8 cellular contexts compared by ENCODE assay signal in the genomic region with DNA sequence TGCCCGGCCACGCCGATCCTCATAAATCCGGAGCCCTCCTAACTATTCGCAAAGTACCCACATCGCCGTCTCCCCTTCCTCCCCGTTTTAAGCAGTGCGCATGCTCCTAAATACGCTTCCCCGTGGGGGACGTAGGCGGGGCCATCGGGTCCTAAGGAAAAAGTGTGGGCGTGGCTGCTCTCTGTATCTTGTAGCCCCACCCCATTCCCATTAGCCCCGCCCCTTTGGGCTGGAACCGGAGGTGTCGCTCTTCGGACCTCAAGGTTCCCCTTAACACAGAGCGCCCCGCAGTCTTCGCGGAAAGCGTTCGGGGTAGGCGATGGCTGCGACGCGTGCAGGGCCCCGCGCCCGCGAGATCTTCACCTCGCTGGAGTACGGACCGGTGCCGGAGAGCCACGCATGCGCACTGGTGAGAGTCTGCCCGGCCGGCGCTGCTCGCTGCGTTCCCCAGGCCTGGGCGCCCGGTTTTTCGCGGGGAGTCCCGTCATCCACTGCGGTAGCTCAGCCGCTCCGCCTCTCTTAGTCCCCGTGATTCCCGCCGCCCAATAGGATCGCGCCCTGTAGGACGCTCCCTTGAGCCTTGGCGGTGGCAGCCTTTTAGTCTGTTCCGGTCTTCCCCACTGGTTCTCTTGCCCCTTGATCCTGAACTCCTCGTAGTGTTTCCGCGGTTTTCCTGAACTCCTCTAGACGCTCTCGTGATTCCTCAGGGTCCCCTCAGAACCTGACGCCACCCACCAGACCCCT. TPM values are rescaled to one million over a fixed set of nuclear protein-coding genes. Genes with fewer than 3 reads are reported as not detected.
A peak's percentile ranks its signal among the peaks of the same experiment; 100 is the strongest.
DNase-seq lines count a peak whose midpoint lies in the region; ATAC-seq, FAIRE-seq and TF ChIP-seq lines count a peak whose summit lies in the region.

A gene (plus strand): TSS at position 213 of the 744 bp plus-strand sequence. CDS start 107 bp downstream, at position 320.

- H4K20me1 ChIP-seq in OCI-LY7 (ENCODE audit: insufficient read depth, low read length) (no peaks in the 10 kb centered on the region), endothelial cell of umbilical vein (replicated peaks; ENCODE audit: control insufficient read depth, extremely low read depth, insufficient read depth, low read length) (no peaks in the 10 kb centered on the region)

- TF ChIP-seq CTCF in D721Med (IDR thresholded peaks at IDR 0.05; ENCODE audit: insufficient read depth, missing control alignments) (no peak), OCI-LY7 (conservative IDR thresholded peaks at IDR 0.05; ENCODE audit: low read length) (no peak), endothelial cell of umbilical vein (IDR thresholded peaks at IDR 0.05; ENCODE audit: extremely low read depth in 1 of 2, insufficient read depth in 1 of 2, low read depth in 1 of 2, low read length in 2 of 2) (no peak)

- H2AFZ ChIP-seq in OCI-LY7 (ENCODE audit: low read length), result peak within 1 kb of the TSS; percentile 23; the same call in 1 of the 2 replicates
- H2AFZ ChIP-seq in endothelial cell of umbilical vein (ENCODE audit: low read depth, low read length), result peak within 1 kb of the TSS; percentile 75

- POLR2A ChIA-PET in OCI-LY7 (lab: Charles Lee), result interaction anchor here (0.6 kb wide), 4 partner anchors 9 to 872 kb away, joined by 3 to 7 read pairs (median 4); no protein-coding TSS in a partner anchor
- POLR2A ChIA-PET in endothelial cell of umbilical vein (lab: Charles Lee), result interaction anchor here (0.6 to 1.0 kb wide), 3 partner anchors 20 to 325 kb away, joined by 3 to 8 read pairs (median 7); no protein-coding TSS in a partner anchor

- H3K4me2 ChIP-seq in OCI-LY7 (ENCODE audit: low read length) (peak within 1 kb of the TSS; percentile 94), endothelial cell of umbilical vein (ENCODE audit: insufficient read depth, low read length) (peak within 1 kb of the TSS; percentile 79)

- CTCF ChIA-PET in OCI-LY7 (lab: Charles Lee; ENCODE audit: unreplicated experiment) (interaction anchor here (0.6 to 1.1 kb wide), 2 partner anchors 20 to 122 kb away, joined by 3 read pairs; no protein-coding TSS in a partner anchor), endothelial cell of umbilical vein (lab: Charles Lee) (interaction anchor here (0.7 to 3.8 kb wide), 3 partner anchors 20 to 24 kb away, joined by 3 to 17 read pairs (median 8); a partner anchor contains a TSS)

- no peak for FAIRE-seq in D721Med (lab: Jason Lieb, UNC)
- FAIRE-seq in endothelial cell of umbilical vein (lab: Jason Lieb, UNC), result peak; percentile 99

- no TSS peak for BruUV-seq in OCI-LY7 (replicated peaks; lab: Mats Ljungman, UMichigan)
- no TSS peak for BruUV-seq in endothelial cell of umbilical vein (replicated peaks; lab: Mats Ljungman, UMichigan)

- H3K9me1 ChIP-seq in endothelial cell of umbilical vein (replicated peaks; ENCODE audit: control insufficient read depth, extremely low read depth, insufficient read depth, low read length), result no peaks in the 10 kb centered on the region

- intact Hi-C loops in OCI-LY7 (cut with micrococcal nuclease; ENCODE audit: unreplicated experiment), result loop anchor here (5.0 kb wide), 1 partner anchor 34 kb away; a partner anchor contains a TSS
- intact Hi-C loops in endothelial cell of umbilical vein (cut with micrococcal nuclease), result loop anchor here (2.0 to 5.0 kb wide), 3 partner anchors 22 to 424 kb away; a partner anchor contains a TSS

- H3K27me3 ChIP-seq in endothelial cell of umbilical vein (ENCODE audit: control insufficient read depth in 2 of 2, insufficient read depth in 2 of 2, low read length in 2 of 2) (no peaks in the 10 kb centered on the region), mononuclear cell (ENCODE audit: insufficient read depth, low read length) (no peaks in the 10 kb centered on the region)

- DNase-seq in D721Med (ENCODE audit: insufficient read length, low spot score) (peak; percentile 90), HuH-7.5 (ENCODE audit: low spot score) (peak; percentile 96), OCI-LY7 (ENCODE audit: low spot score) (peak; percentile 98), activated T-cell treated with anti-CD3 and anti-CD28 coated beads for 1 hour (ENCODE audit: low read depth) (peak; percentile 96), endothelial cell of umbilical vein (ENCODE audit: low read depth, low spot score) (peak; percentile 98)
- DNase-seq in stimulated activated CD8-positive, alpha-beta memory T cell treated with anti-CD3 and anti-CD28 coated beads, Interleukin-4, amount 100 ng/mL, for 1 hour (ENCODE audit: low read depth in 2 of 2, low spot score in 1 of 2), result peak; percentile 93 to 96

- H3K4me1 ChIP-seq in OCI-LY7 (ENCODE audit: insufficient read depth, low read length, poor library complexity, severe bottlenecking), result peaks cover 28% of the 10 kb centered on the region
- peaks cover 11% of the 10 kb centered on the region for H3K4me1 ChIP-seq in endothelial cell of umbilical vein (ENCODE audit: control insufficient read depth, extremely low read depth, insufficient read depth, low read length)
- H3K4me1 ChIP-seq in mononuclear cell (ENCODE audit: insufficient read depth, low read length), result peaks cover 39% of the 10 kb centered on the region

- peak within 1 kb of the TSS; percentile 92 for H3K9ac ChIP-seq in endothelial cell of umbilical vein (replicated peaks; ENCODE audit: extremely low read depth, insufficient read depth, low read length)

- H3K79me2 ChIP-seq in OCI-LY7 (ENCODE audit: insufficient read depth, low read depth, low read length), result peaks cover 44% of the 10 kb centered on the region
- peaks cover 11% of the 10 kb centered on the region for H3K79me2 ChIP-seq in endothelial cell of umbilical vein (ENCODE audit: control insufficient read depth, insufficient read depth, low read length)

- peak; percentile 95 for TF ChIP-seq POLR2A in endothelial cell of umbilical vein (IDR thresholded peaks at IDR 0.05; ENCODE audit: low read depth, low read length)

- H3K9me2 ChIP-seq in OCI-LY7 (ENCODE audit: insufficient read depth, low read length), result no peaks in the 10 kb centered on the region

- peak within 1 kb of the TSS; percentile 92 for H3K27ac ChIP-seq in OCI-LY7 (ENCODE audit: low read depth, low read length, poor library complexity, severe bottlenecking)
- peak within 1 kb of the TSS; percentile 83 for H3K27ac ChIP-seq in endothelial cell of umbilical vein (ENCODE audit: insufficient read depth, low read depth, low read length)

- H3K9me3 ChIP-seq in OCI-LY7 (ENCODE audit: low read length) (no peaks in the 10 kb centered on the region), endothelial cell of umbilical vein (replicated peaks; ENCODE audit: control insufficient read depth, insufficient read depth, low read length) (no peaks in the 10 kb centered on the region), mononuclear cell (ENCODE audit: low read depth, low read length) (no peaks in the 10 kb centered on the region)

- H3K36me3 ChIP-seq in OCI-LY7 (ENCODE audit: insufficient read depth, low read length), result peaks cover 37% of the 10 kb centered on the region
- peaks cover 0 to 4% of the 10 kb centered on the region in 2 experiments for H3K36me3 ChIP-seq in endothelial cell of umbilical vein (ENCODE audit: control insufficient read depth in 2 of 2, extremely low read depth in 1 of 2, insufficient read depth in 2 of 2, low read length in 2 of 2)

- ATAC-seq in GM21526 (IDR thresholded peaks at IDR 0.05; ENCODE audit: low FRiP score, unreplicated experiment), result peak; percentile 78

- dilution Hi-C loops in endothelial cell of umbilical vein (cut with MboI; ENCODE audit: extremely low pct_ligation_motif_present, low sequenced_read_pairs), result no loop called here

- peak within 1 kb of the TSS; percentile 93 for H3K4me3 ChIP-seq in OCI-LY7 (ENCODE audit: low read depth, low read length, poor library complexity, severe bottlenecking)
- H3K4me3 ChIP-seq in endothelial cell of umbilical vein (replicated peaks in 1 of 3; ENCODE audit: insufficient read depth in 1 of 3, low read depth in 1 of 3, low read length in 3 of 3), result peak within 1 kb of the TSS; percentile 31 to 74 (median 52)
- H3K4me3 ChIP-seq in mononuclear cell (ENCODE audit: low read length), result peak within 1 kb of the TSS; percentile 98

TF ChIP-seq in endothelial cell of umbilical vein, 7 proteins besides CTCF, POLR2A, EP300 and RAD21:
- TF ChIP-seq MYC (IDR thresholded peaks at IDR 0.05; ENCODE audit: low read depth, low read length) (no peak), POLR2AphosphoS5 (IDR thresholded peaks at IDR 0.05; ENCODE audit: insufficient read depth, low read depth, low read length) (peak; percentile 96), EZH2 (IDR thresholded peaks at IDR 0.05; ENCODE audit: borderline replicate concordance, low read depth, low read length, severe bottlenecking) (no peak), JUN (IDR thresholded peaks at IDR 0.05; ENCODE audit: borderline replicate concordance, insufficient read depth, insufficient read length, low read depth) (no peak), FOS (IDR thresholded peaks at IDR 0.05; ENCODE audit: borderline replicate concordance, insufficient read depth, low read length) (no peak), GATA2 (IDR thresholded peaks at IDR 0.05; ENCODE audit: insufficient read depth, insufficient read length, low read depth, low read length) (no peak)
- TF ChIP-seq, protein P1, sequence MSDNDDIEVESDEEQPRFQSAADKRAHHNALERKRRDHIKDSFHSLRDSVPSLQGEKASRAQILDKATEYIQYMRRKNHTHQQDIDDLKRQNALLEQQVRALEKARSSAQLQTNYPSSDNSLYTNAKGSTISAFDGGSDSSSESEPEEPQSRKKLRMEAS (IDR thresholded peaks at IDR 0.05; ENCODE audit: insufficient read depth, insufficient read length), result peak; percentile 65

RNA-seq across cellular contexts. Expression of the gene that starts here (rescaled TPM):
- total RNA-seq in OCI-LY7 (2014; rRNA removed; shearing (Covaris generic)), result 39.5 and 55.4 TPM in 2 replicates
- total RNA-seq in OCI-LY7 (2022) (26.0 and 30.6 TPM in 2 replicates), endothelial cell of umbilical vein (27.6 and 38.8 TPM in 2 replicates), mononuclear cell (13.7 TPM)
- 33.2 and 42.3 TPM in 2 replicates for polyA plus RNA-seq in endothelial cell of umbilical vein
- polyA plus RNA-seq in endothelial cell of umbilical vein (2011; cell fraction: cytosol; rRNA removed), result 17.0 and 22.3 TPM in 2 replicates
- polyA plus RNA-seq in endothelial cell of umbilical vein (2011; cell fraction: nucleus; rRNA removed), result 34.5 and 40.5 TPM in 2 replicates
- 16.3 and 21.0 TPM in 2 replicates for polyA plus RNA-seq in endothelial cell of umbilical vein (2012)
- polyA minus RNA-seq in endothelial cell of umbilical vein, result 12.9 and 21.3 TPM in 2 replicates
- 31.6 TPM for polyA minus RNA-seq in endothelial cell of umbilical vein (2011; cell fraction: cytosol; rRNA and poly(A)+ RNA removed)
- 7.4 and 18.8 TPM in 2 replicates for polyA minus RNA-seq in endothelial cell of umbilical vein (2011; cell fraction: nucleus; rRNA and poly(A)+ RNA removed)

Comparison
In these comparisons a context has a peak if more than half of its experiments do, and no peak if none do; other contexts are left out.
1. Peak in every context shown above with its lines: DNase-seq, ATAC-seq, H3K4me3 ChIP-seq and H3K27ac ChIP-seq.